8 cellular contexts compared by ENCODE assay signal in the genomic region with DNA sequence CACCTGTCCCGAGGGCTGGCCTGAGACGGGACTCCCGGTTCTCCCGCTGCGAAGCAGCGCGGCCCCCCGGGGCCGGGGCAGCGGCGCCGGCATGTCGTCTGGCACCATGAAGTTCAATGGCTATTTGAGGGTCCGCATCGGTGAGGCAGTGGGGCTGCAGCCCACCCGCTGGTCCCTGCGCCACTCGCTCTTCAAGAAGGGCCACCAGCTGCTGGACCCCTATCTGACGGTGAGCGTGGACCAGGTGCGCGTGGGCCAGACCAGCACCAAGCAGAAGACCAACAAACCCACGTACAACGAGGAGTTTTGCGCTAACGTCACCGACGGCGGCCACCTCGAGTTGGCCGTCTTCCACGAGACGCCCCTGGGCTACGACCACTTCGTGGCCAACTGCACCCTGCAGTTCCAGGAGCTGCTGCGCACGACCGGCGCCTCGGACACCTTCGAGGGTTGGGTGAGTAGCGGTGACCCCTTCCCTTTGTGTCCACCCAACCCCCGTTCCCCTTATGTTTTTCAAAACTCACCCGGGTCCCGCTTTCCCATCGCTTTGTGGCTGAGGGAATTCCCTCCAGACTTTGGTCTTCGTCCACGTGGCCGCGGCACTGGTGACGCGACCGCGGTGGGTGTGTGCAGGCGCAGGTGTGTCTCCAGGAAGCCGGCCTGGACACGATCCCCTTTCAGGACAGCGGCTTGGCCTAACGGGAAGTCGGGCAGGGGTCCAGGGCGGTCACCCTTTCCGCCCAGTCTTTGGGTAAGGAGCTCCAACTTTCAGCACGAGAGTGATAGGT. TPM values are rescaled to one million over a fixed set of nuclear protein-coding genes. Genes with fewer than 3 reads are reported as not detected.
DNase-seq lines count a peak whose midpoint lies in the region; TF ChIP-seq lines count a peak whose summit lies in the region.

No MANE protein-coding gene starts in this region.

- no peak overlapping the region for H2BK5ac ChIP-seq in mesendoderm (ENCODE audit: low read length)

- no peaks in the 10 kb centered on the region for H3K79me1 ChIP-seq in mesendoderm (ENCODE audit: low read length)

- peak; percentile 61 for DNase-seq in NCI-H2107 (lab: John Stamatoyannopoulos, UW)
- DNase-seq in NCI-H2107 treated with DMSO at 0.1 percent for 48 hours (lab: John Stamatoyannopoulos, UW; ENCODE audit: unreplicated experiment): no peak
- DNase-seq in SK-N-SH: peak; percentile 26
- DNase-seq in mesendoderm: no peak
- DNase-seq in ureter (ENCODE audit: low spot score): peak; percentile 77
- no peak for DNase-seq in GM10266 (ENCODE audit: extremely low spot score)
- no peak for DNase-seq in iPS-NIHi7 (ENCODE audit: extremely low spot score)

- peaks cover 18% of the 10 kb centered on the region for H3K4me1 Mint-ChIP-seq in dendritic cell treated with granulocyte-macrophage colony-stimulating factor and Interleukin-4, amounts not matched to agents 40 ng/mL and 50 ng/mL, for 4 days (ENCODE audit: low read depth)

- H3K27me3 Mint-ChIP-seq in dendritic cell treated with granulocyte-macrophage colony-stimulating factor and Interleukin-4, amounts not matched to agents 40 ng/mL and 50 ng/mL, for 4 days: peaks cover 23% of the 10 kb centered on the region

- H3K9ac ChIP-seq in SK-N-SH: peak overlapping the region; percentile 54; the same call in 1 of the 2 replicates
- peak overlapping the region; percentile 57 for H3K9ac ChIP-seq in mesendoderm (ENCODE audit: low read length)

- H3K27ac ChIP-seq in SK-N-SH (ENCODE audit: low read depth in 2 of 2, low read length in 1 of 2) (no peak overlapping the region), mesendoderm (ENCODE audit: low read depth, low read length) (no peak overlapping the region)

- peak overlapping the region; percentile 44 for H3K27ac Mint-ChIP-seq in dendritic cell treated with granulocyte-macrophage colony-stimulating factor and Interleukin-4, amounts not matched to agents 40 ng/mL and 50 ng/mL, for 4 days

- no peak overlapping the region for H2AK5ac ChIP-seq in mesendoderm (ENCODE audit: low read length)

- H2AFZ ChIP-seq in SK-N-SH (ENCODE audit: low read depth): peak overlapping the region; percentile 89; the same call in 1 of the 2 replicates

- POLR2A ChIA-PET in SK-N-SH (lab: Yijun Ruan, JAX): no interaction called here

- H4K8ac ChIP-seq in mesendoderm (ENCODE audit: low read depth, low read length): no peak overlapping the region

- no peak overlapping the region for H4K5ac ChIP-seq in mesendoderm (ENCODE audit: low read length)

- H3K27me3 ChIP-seq in SK-N-SH (ENCODE audit: insufficient read depth) (peaks cover 10% of the 10 kb centered on the region), mesendoderm (ENCODE audit: insufficient read depth, low read length, poor library complexity) (no peaks in the 10 kb centered on the region)

- peak overlapping the region; percentile 77 for H3K18ac ChIP-seq in mesendoderm (ENCODE audit: low read length)

- no peaks in the 10 kb centered on the region for H3F3A ChIP-seq in SK-N-SH (replicated peaks; ENCODE audit: insufficient read depth)

- CTCF ChIA-PET in SK-N-SH (lab: Yijun Ruan, JAX): interaction anchor here (0.6 to 1.4 kb wide), 4 partner anchors 10 to 115 kb away, joined by 3 to 5 read pairs (median 4); a partner anchor contains a TSS

- no peak overlapping the region for H2BK15ac ChIP-seq in mesendoderm (replicated peaks; ENCODE audit: low read depth)

- peak overlapping the region; percentile 15 for H3K23ac ChIP-seq in mesendoderm (ENCODE audit: low read length)

- H3K9me3 ChIP-seq in SK-N-SH: 0 out of 2 replicates have a peak, but pooled peaks cover 9% of the 10 kb centered on the region

- TF ChIP-seq RAD21 in SK-N-SH (IDR thresholded peaks at IDR 0.05; ENCODE audit: low read length): no peak

- H4K20me1 ChIP-seq in SK-N-SH (ENCODE audit: insufficient read depth): no peaks in the 10 kb centered on the region

- H3K4me3 Mint-ChIP-seq in dendritic cell treated with granulocyte-macrophage colony-stimulating factor and Interleukin-4, amounts not matched to agents 40 ng/mL and 50 ng/mL, for 4 days: peak overlapping the region; percentile 86

- no peak overlapping the region for H2BK120ac ChIP-seq in mesendoderm (ENCODE audit: low read depth, low read length)

- H3K9me2 ChIP-seq in SK-N-SH: no peaks in the 10 kb centered on the region

- H3K4ac ChIP-seq in mesendoderm (ENCODE audit: low read depth, low read length): peak overlapping the region; percentile 45

- intact Hi-C loops in dendritic cell treated with granulocyte-macrophage colony-stimulating factor and Interleukin-4, amounts not matched to agents 40 ng/mL and 50 ng/mL, for 4 days (cut with micrococcal nuclease): no loop called here

- peak overlapping the region; percentile 88 for H3K4me2 ChIP-seq in SK-N-SH
- H3K4me2 ChIP-seq in mesendoderm (ENCODE audit: low read length): peak overlapping the region; percentile 81

- H3K4me1 ChIP-seq in SK-N-SH (ENCODE audit: control insufficient read depth in 1 of 2, insufficient read depth in 2 of 2, low read depth in 1 of 2, low read length in 1 of 2) (peaks cover 0 to 10% of the 10 kb centered on the region in 2 experiments; a peak in 1 of 4 replicates), mesendoderm (ENCODE audit: control insufficient read depth, low read depth, low read length) (peaks cover 3% of the 10 kb centered on the region)

- H3K79me2 ChIP-seq in SK-N-SH (ENCODE audit: insufficient read depth) (no peaks in the 10 kb centered on the region), mesendoderm (ENCODE audit: control insufficient read depth, insufficient read depth, low read length) (no peaks in the 10 kb centered on the region)

- H3K36me3 Mint-ChIP-seq in dendritic cell treated with granulocyte-macrophage colony-stimulating factor and Interleukin-4, amounts not matched to agents 40 ng/mL and 50 ng/mL, for 4 days (ENCODE audit: low read depth): no peaks in the 10 kb centered on the region

- no peak for TF ChIP-seq EP300 in SK-N-SH (IDR thresholded peaks at IDR 0.05; ENCODE audit: borderline replicate concordance in 1 of 2, low read depth in 1 of 2, low read length in 1 of 2)

- H3K4me3 ChIP-seq in SK-N-SH (ENCODE audit: low read depth in 2 of 2, low read length in 1 of 2) (peak overlapping the region; percentile 62 to 65), mesendoderm (ENCODE audit: low read length) (peak overlapping the region; percentile 10)

- H3K56ac ChIP-seq in mesendoderm (ENCODE audit: low read length): peak overlapping the region; percentile 69

- no peak for TF ChIP-seq CTCF in SK-N-SH (IDR thresholded peaks at IDR 0.05)
- TF ChIP-seq CTCF in GM10266 (IDR thresholded peaks at IDR 0.05; ENCODE audit: control insufficient read depth, insufficient read depth, low read depth, missing control alignments): no peak

- no peaks in the 10 kb centered on the region for H3K36me3 ChIP-seq in SK-N-SH (replicated peaks in 1 of 2; ENCODE audit: control insufficient read depth in 1 of 2, insufficient read depth in 2 of 2, low read length in 1 of 2)
- H3K36me3 ChIP-seq in mesendoderm (ENCODE audit: control insufficient read depth, insufficient read depth, low read length): no peaks in the 10 kb centered on the region

- H3K9me3 Mint-ChIP-seq in dendritic cell treated with granulocyte-macrophage colony-stimulating factor and Interleukin-4, amounts not matched to agents 40 ng/mL and 50 ng/mL, for 4 days: no peaks in the 10 kb centered on the region

- WGBS in SK-N-SH (ENCODE audit: low lambda C conversion rate): 13% methylated on average over 39 of the region's 63 CpGs
- no CpG with 5 or more reads among the region's 63 CpGs for WGBS in mesendoderm (ENCODE audit: extremely low coverage, insufficient coverage, low lambda C conversion rate)

TF ChIP-seq in SK-N-SH, 30 proteins besides CTCF, POLR2A, EP300 and RAD21 (continues in another document):
- TF ChIP-seq, protein P1, sequence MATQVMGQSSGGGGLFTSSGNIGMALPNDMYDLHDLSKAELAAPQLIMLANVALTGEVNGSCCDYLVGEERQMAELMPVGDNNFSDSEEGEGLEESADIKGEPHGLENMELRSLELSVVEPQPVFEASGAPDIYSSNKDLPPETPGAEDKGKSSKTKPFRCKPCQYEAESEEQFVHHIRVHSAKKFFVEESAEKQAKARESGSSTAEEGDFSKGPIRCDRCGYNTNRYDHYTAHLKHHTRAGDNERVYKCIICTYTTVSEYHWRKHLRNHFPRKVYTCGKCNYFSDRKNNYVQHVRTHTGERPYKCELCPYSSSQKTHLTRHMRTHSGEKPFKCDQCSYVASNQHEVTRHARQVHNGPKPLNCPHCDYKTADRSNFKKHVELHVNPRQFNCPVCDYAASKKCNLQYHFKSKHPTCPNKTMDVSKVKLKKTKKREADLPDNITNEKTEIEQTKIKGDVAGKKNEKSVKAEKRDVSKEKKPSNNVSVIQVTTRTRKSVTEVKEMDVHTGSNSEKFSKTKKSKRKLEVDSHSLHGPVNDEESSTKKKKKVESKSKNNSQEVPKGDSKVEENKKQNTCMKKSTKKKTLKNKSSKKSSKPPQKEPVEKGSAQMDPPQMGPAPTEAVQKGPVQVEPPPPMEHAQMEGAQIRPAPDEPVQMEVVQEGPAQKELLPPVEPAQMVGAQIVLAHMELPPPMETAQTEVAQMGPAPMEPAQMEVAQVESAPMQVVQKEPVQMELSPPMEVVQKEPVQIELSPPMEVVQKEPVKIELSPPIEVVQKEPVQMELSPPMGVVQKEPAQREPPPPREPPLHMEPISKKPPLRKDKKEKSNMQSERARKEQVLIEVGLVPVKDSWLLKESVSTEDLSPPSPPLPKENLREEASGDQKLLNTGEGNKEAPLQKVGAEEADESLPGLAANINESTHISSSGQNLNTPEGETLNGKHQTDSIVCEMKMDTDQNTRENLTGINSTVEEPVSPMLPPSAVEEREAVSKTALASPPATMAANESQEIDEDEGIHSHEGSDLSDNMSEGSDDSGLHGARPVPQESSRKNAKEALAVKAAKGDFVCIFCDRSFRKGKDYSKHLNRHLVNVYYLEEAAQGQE (IDR thresholded peaks at IDR 0.05; ENCODE audit: low read depth, low read length): no peak
- TF ChIP-seq, protein P2, sequence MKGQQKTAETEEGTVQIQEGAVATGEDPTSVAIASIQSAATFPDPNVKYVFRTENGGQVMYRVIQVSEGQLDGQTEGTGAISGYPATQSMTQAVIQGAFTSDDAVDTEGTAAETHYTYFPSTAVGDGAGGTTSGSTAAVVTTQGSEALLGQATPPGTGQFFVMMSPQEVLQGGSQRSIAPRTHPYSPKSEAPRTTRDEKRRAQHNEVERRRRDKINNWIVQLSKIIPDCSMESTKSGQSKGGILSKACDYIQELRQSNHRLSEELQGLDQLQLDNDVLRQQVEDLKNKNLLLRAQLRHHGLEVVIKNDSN (IDR thresholded peaks at IDR 0.05; ENCODE audit: borderline replicate concordance, low read depth): no peak

RNA-seq across cellular contexts. Expression of a gene that starts 0.8 kb away (rescaled TPM):
- 3.9 and 4.2 TPM in 2 replicates for polyA plus RNA-seq in SK-N-SH (2012; rRNA removed)
- polyA plus RNA-seq in SK-N-SH (2012; cell fraction: cytosol; rRNA removed): 3.2 and 3.6 TPM in 2 replicates
- polyA plus RNA-seq in SK-N-SH (2012; cell fraction: nucleus; rRNA removed): 4.2 and 5.0 TPM in 2 replicates
- polyA plus RNA-seq in mesendoderm (2013, experiment 1 of 2): 9.3 TPM
- 7.0 TPM for polyA plus RNA-seq in mesendoderm (2013, experiment 2 of 2)
- 90.2 TPM for total RNA-seq in ureter

RNA-seq across cellular contexts. Expression of a gene that starts 41.1 kb away (rescaled TPM):
- 0.13 and 0.15 TPM in 2 replicates for polyA plus RNA-seq in SK-N-SH (2012; rRNA removed)
- polyA plus RNA-seq in SK-N-SH (2012; cell fraction: cytosol; rRNA removed): 0.12 and 0.14 TPM in 2 replicates
- 0.04 and 0.08 TPM in 2 replicates for polyA plus RNA-seq in SK-N-SH (2012; cell fraction: nucleus; rRNA removed)
- polyA plus RNA-seq in mesendoderm (2013, experiment 1 of 2): 9.9 TPM
- polyA plus RNA-seq in mesendoderm (2013, experiment 2 of 2): 9.9 TPM
- 34.0 TPM for total RNA-seq in ureter

Comparison
In these comparisons a context has a peak if more than half of its experiments do, and no peak if none do; other contexts are left out.
1. DNase-seq: peak in NCI-H2107 (single experiment), SK-N-SH (single experiment) and ureter (single experiment); none in NCI-H2107 treated with DMSO at 0.1 percent for 48 hours (single experiment), mesendoderm (single experiment), GM10266 (single experiment) and iPS-NIHi7 (single experiment).